ENCODE assay signal across 14 cellular contexts in the genomic region with DNA sequence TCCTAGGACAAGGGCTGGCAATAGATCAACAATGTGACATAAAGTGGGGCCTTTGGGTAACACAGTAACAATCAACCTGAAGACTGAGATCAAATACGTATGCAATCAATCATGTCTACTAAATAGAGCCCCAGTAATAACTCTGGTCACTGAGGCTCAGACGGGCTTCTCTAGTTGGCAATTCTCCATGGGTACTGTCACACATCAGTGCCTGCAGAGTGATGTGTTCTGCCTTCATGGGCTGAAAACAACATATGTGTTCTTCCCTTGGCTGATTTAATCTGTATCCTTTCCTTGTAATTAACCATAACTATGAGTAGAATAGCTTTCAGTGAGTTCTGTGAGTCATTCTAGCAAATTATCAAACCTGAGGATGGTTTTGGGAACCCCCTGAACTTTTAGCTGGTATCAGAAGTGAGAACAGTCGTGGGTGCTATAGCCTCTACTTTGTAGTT.
A peak's percentile ranks its signal among the peaks of the same experiment; 100 is the strongest.
DNase-seq lines count a peak whose midpoint lies in the region; ATAC-seq and TF ChIP-seq lines count a peak whose summit lies in the region.
"Had no signal": no experiment of that assay in that cellular context is flagged by ENCODE, and none has a peak within 500 bp of the region (broad histone marks: within the 10 kb centered on the region; RNA-seq: fewer than 3 reads in every experiment).

No MANE protein-coding gene starts in this region.

- peaks cover 23% of the 10 kb centered on the region for H3K9me3 Mint-ChIP-seq in dendritic cell treated with granulocyte-macrophage colony-stimulating factor and Interleukin-4, amounts not matched to agents 40 ng/mL and 50 ng/mL, for 4 days
- H3K9me3 Mint-ChIP-seq: natural killer cell treated with Interleukin-12 subunit alpha and Interleukin-12 subunit beta and Interleukin-15 and Interleukin-18, amount 100 ng/mL, for 72 hours had no signal

- DNase-seq in ecto neural progenitor cell (ENCODE audit: low spot score) = no peak
- DNase-seq in DMS53 treated with DMSO at 0.1 percent for 48 hours (lab: John Stamatoyannopoulos, UW; ENCODE audit: unreplicated experiment) = no peak
- DNase-seq in GDM1 (lab: John Stamatoyannopoulos, UW) = no peak
- no peak for DNase-seq in smooth muscle cell (lab: John Stamatoyannopoulos, UW; ENCODE audit: unreplicated experiment)
- DNase-seq: brain microvascular endothelial cell; NCI-H187 treated with DMSO at 0.1 percent for 48 hours; NK-92 treated with Interleukin-12 subunit alpha and Interleukin-12 subunit beta, amount 100 ng/mL, for 24 hours; right cardiac atrium had no signal

- no peak overlapping the region for H3K4me3 ChIP-seq in smooth muscle cell

- peaks cover 54% of the 10 kb centered on the region for H3K36me3 Mint-ChIP-seq in dendritic cell treated with granulocyte-macrophage colony-stimulating factor and Interleukin-4, amounts not matched to agents 40 ng/mL and 50 ng/mL, for 4 days (ENCODE audit: low read depth)
- H3K36me3 Mint-ChIP-seq: natural killer cell treated with Interleukin-12 subunit alpha and Interleukin-12 subunit beta and Interleukin-15 and Interleukin-18, amount 100 ng/mL, for 72 hours had no signal

- no peaks in the 10 kb centered on the region for H3K36me3 ChIP-seq in smooth muscle cell (ENCODE audit: low read depth)
- H3K36me3 ChIP-seq: brain microvascular endothelial cell had no signal

- 91% methylated on average over 3 of the region's 3 CpGs for WGBS in smooth muscle cell (ENCODE audit: low lambda C conversion rate)

- H3K27me3 Mint-ChIP-seq in dendritic cell treated with granulocyte-macrophage colony-stimulating factor and Interleukin-4, amounts not matched to agents 40 ng/mL and 50 ng/mL, for 4 days = no peaks in the 10 kb centered on the region

- ATAC-seq in GM18520 (IDR thresholded peaks at IDR 0.05; ENCODE audit: unreplicated experiment) (peak; percentile 88), GM21529 (IDR thresholded peaks at IDR 0.05; ENCODE audit: unreplicated experiment) (peak; percentile 70), HG03159 (IDR thresholded peaks at IDR 0.05; ENCODE audit: unreplicated experiment) (peak; percentile 54)
- ATAC-seq: right cardiac atrium had no signal

- H3K27me3 ChIP-seq in smooth muscle cell (ENCODE audit: low read depth) = no peaks in the 10 kb centered on the region
- H3K27me3 ChIP-seq: brain microvascular endothelial cell had no signal

- intact Hi-C loops in dendritic cell treated with granulocyte-macrophage colony-stimulating factor and Interleukin-4, amounts not matched to agents 40 ng/mL and 50 ng/mL, for 4 days (cut with micrococcal nuclease) = no loop called here

- no peak overlapping the region for H3K27ac ChIP-seq in smooth muscle cell (ENCODE audit: low read depth)
- H3K27ac ChIP-seq: brain microvascular endothelial cell had no signal

- no peak overlapping the region for H3K9ac ChIP-seq in smooth muscle cell (ENCODE audit: low read depth)

- no peak for TF ChIP-seq CTCF in smooth muscle cell (IDR thresholded peaks at IDR 0.05; ENCODE audit: borderline replicate concordance, insufficient read depth, poor library complexity, severe bottlenecking)

- H3K79me2 ChIP-seq in smooth muscle cell (ENCODE audit: low read depth) = no peaks in the 10 kb centered on the region

- no peak overlapping the region for H2AFZ ChIP-seq in smooth muscle cell (ENCODE audit: low read depth)

- H3F3A ChIP-seq in smooth muscle cell (ENCODE audit: low read depth) = peaks cover 5% of the 10 kb centered on the region

- peaks cover 89% of the 10 kb centered on the region for H3K4me1 Mint-ChIP-seq in dendritic cell treated with granulocyte-macrophage colony-stimulating factor and Interleukin-4, amounts not matched to agents 40 ng/mL and 50 ng/mL, for 4 days (ENCODE audit: low read depth)

- H3K4me3 Mint-ChIP-seq in dendritic cell treated with granulocyte-macrophage colony-stimulating factor and Interleukin-4, amounts not matched to agents 40 ng/mL and 50 ng/mL, for 4 days = no peak overlapping the region
- H3K4me3 Mint-ChIP-seq: CD14-positive monocyte; natural killer cell treated with Interleukin-12 subunit alpha and Interleukin-12 subunit beta and Interleukin-15 and Interleukin-18, amount 100 ng/mL, for 72 hours had no signal

- peak overlapping the region; percentile 99 for H3K27ac Mint-ChIP-seq in dendritic cell treated with granulocyte-macrophage colony-stimulating factor and Interleukin-4, amounts not matched to agents 40 ng/mL and 50 ng/mL, for 4 days
- H3K27ac Mint-ChIP-seq: CD14-positive monocyte; natural killer cell treated with Interleukin-12 subunit alpha and Interleukin-12 subunit beta and Interleukin-15 and Interleukin-18, amount 100 ng/mL, for 72 hours had no signal

- peaks cover 5% of the 10 kb centered on the region for H3K4me1 ChIP-seq in smooth muscle cell (ENCODE audit: low read depth)

- no peaks in the 10 kb centered on the region for H4K20me1 ChIP-seq in smooth muscle cell (ENCODE audit: low read depth)

- no peak overlapping the region for H3K4me2 ChIP-seq in smooth muscle cell

- no peaks in the 10 kb centered on the region for H3K9me3 ChIP-seq in smooth muscle cell (replicated peaks; ENCODE audit: low read depth)
